Comparison of ENCODE assay signal across 8 cellular contexts in the genomic region with DNA sequence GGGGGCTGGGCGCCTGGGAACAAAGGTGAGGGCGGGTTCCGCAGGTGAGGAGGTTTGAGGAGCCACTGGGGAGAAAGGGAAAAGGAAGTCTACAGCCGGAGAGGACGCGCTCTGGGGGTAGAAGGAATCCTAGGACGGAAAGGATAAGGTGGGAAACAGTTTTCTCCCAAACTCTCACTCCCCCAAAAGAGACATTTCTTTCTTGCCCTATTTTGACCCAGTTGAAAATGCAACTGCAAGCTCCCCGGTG. TPM values are rescaled to one million over a fixed set of nuclear protein-coding genes. Genes with fewer than 3 reads are reported as not detected.
A peak's percentile ranks its signal among the peaks of the same experiment; 100 is the strongest.
DNase-seq lines count a peak whose midpoint lies in the region; ATAC-seq and TF ChIP-seq lines count a peak whose summit lies in the region.

No MANE protein-coding gene starts in this region.

- peak overlapping the region; percentile 88 to 89 for H3K4me3 ChIP-seq in Panc1 (ENCODE audit: low read depth in 2 of 2, low read length in 2 of 2)
- peak overlapping the region; percentile 86 for H3K4me3 ChIP-seq in parathyroid adenoma (ENCODE audit: low read depth, low read length)

- in situ Hi-C loops in Panc1 (cut with HindIII; ENCODE audit: low pct_unique_long_range_greater_than_20kb, low sequenced_read_pairs), result no loop called here

- H3K9me3 ChIP-seq in Panc1 (ENCODE audit: control insufficient read depth, insufficient read depth, low read depth, low read length) (no peaks in the 10 kb centered on the region), parathyroid adenoma (ENCODE audit: control insufficient read depth, low read length) (no peaks in the 10 kb centered on the region)

- H3K4me2 ChIP-seq in parathyroid adenoma (ENCODE audit: low read length), result peak overlapping the region; percentile 97

- CTCF ChIA-PET in Panc1 (lab: Charles Lee), result no interaction called here

- BruUV-seq in Panc1 (replicated peaks; lab: Mats Ljungman, UMichigan), result no TSS peak

- peak; percentile 81 for DNase-seq in NCI-H146 treated with DMSO at 0.1 percent for 48 hours (lab: John Stamatoyannopoulos, UW; ENCODE audit: unreplicated experiment)
- no peak for DNase-seq in NCI-H146 (lab: John Stamatoyannopoulos, UW)
- no peak for DNase-seq in Panc1 (ENCODE audit: low read depth, low spot score)
- no peak for DNase-seq in epithelial cell of prostate (ENCODE audit: low read depth, low spot score)
- no peak for DNase-seq in H4 (ENCODE audit: low spot score)

- peak overlapping the region; percentile 85 for H3K27ac ChIP-seq in Panc1 (ENCODE audit: low read length)
- H3K27ac ChIP-seq in epithelial cell of prostate, result peak overlapping the region; percentile 99
- H3K27ac ChIP-seq in parathyroid adenoma, result peak overlapping the region; percentile 98

- H2AFZ ChIP-seq in parathyroid adenoma, result peak overlapping the region; percentile 88

- POLR2A ChIA-PET in Panc1 (lab: Charles Lee), result no interaction called here

- ATAC-seq in Panc1 (no peak; the same call in 1 of the 2 replicates), HG03442 (IDR thresholded peaks at IDR 0.05; ENCODE audit: unreplicated experiment) (no peak), GM21381 (IDR thresholded peaks at IDR 0.05; ENCODE audit: unreplicated experiment) (no peak)

- H3K27me3 ChIP-seq in Panc1 (ENCODE audit: control insufficient read depth, insufficient read depth, low read length) (no peaks in the 10 kb centered on the region), parathyroid adenoma (ENCODE audit: control insufficient read depth, insufficient read depth, low read length) (no peaks in the 10 kb centered on the region)

- peaks cover 12% of the 10 kb centered on the region for H3K79me2 ChIP-seq in parathyroid adenoma

- H3K4me1 ChIP-seq in Panc1 (ENCODE audit: control insufficient read depth, insufficient read depth, low read length), result peaks cover 23% of the 10 kb centered on the region
- peaks cover 3% of the 10 kb centered on the region for H3K4me1 ChIP-seq in parathyroid adenoma

- TF ChIP-seq CTCF in Panc1 (IDR thresholded peaks at IDR 0.05) (no peak), parathyroid adenoma (IDR thresholded peaks at IDR 0.05) (no peak)

- intact Hi-C loops in Panc1 (cut with micrococcal nuclease; ENCODE audit: unreplicated experiment), result no loop called here

- H3K9ac ChIP-seq in parathyroid adenoma, result peak overlapping the region; percentile 50

- H3K36me3 ChIP-seq in Panc1 (ENCODE audit: control insufficient read depth, insufficient read depth, low read length) (peaks cover 12% of the 10 kb centered on the region), parathyroid adenoma (ENCODE audit: control insufficient read depth, insufficient read depth, low read length) (no peaks in the 10 kb centered on the region)

RNA-seq across cellular contexts. Expression of a gene that starts 0.7 kb away (rescaled TPM):
- total RNA-seq in Panc1 (2021; ENCODE audit: unreplicated experiment), result 75.6 TPM
- polyA plus RNA-seq in Panc1 (2012; ENCODE audit: insufficient read length), result 61.7 TPM
- total RNA-seq in H4 (2014; rRNA removed; shearing (Covaris generic)), result 125 and 143 TPM in 2 replicates

RNA-seq across cellular contexts. Expression of a gene that starts 0.7 kb away (rescaled TPM):
- total RNA-seq in Panc1 (2021; ENCODE audit: unreplicated experiment), result 11.6 TPM
- polyA plus RNA-seq in Panc1 (2012; ENCODE audit: insufficient read length), result 4.3 TPM
- total RNA-seq in H4 (2014; rRNA removed; shearing (Covaris generic)), result 3.4 and 6.5 TPM in 2 replicates
